ENCODE assay signal across 11 cellular contexts in the genomic region with DNA sequence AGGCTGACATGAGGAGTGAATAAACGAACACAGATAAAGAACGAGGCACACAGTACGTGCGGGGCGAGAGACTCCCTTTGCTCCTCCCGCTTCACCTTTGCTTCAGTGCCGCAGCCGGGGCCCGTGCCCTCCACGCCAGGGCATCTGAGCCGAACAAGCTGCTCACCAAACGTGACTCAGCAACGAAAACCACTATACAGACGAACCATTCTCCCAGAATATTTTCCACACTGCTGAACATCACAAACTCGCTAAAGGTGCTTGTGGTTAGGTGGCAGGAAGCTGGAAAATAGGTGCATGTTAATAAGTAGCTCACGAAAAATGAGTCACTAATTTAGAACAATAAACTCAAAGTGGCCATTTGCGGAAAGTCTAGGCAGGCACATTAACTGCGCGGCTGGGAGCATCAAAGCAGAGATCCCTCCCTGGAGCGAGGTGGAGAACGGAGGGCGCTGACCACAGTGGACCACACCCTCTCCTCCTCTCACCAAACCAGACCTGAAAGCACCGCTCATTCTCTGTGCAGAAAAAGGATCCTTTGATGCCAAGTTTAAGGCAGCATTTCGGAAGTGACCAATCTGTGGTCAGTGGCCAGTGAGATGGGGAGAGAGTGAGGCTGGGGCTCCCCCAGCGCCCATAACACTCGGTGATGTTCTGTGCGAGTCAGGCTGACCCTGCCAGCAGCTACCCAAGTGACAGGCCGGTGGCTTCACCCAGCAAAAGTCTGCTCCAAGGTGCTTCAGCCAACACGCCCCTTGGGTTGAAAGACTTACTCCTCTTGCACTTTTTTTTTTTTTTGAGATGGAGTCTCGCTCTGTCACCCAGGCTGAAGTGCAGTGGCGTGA.
DNase-seq lines count a peak whose midpoint lies in the region; ATAC-seq and TF ChIP-seq lines count a peak whose summit lies in the region.
"Had no signal": no experiment of that assay in that cellular context is flagged by ENCODE, and none has a peak within 500 bp of the region (broad histone marks: within the 10 kb centered on the region; RNA-seq: fewer than 3 reads in every experiment).

No MANE protein-coding gene starts in this region.

- no peaks in the 10 kb centered on the region for H3K9me2 ChIP-seq in MM.1S (replicated peaks; ENCODE audit: insufficient read depth, low read length)

- H3K9ac ChIP-seq in MM.1S (ENCODE audit: low read length): no peak overlapping the region

- H3K36me3 ChIP-seq in suprapubic skin: no peaks in the 10 kb centered on the region
- no peaks in the 10 kb centered on the region for H3K36me3 ChIP-seq in MM.1S (replicated peaks; ENCODE audit: insufficient read depth, low read length)

- no peak overlapping the region for H3K4me2 ChIP-seq in MM.1S (ENCODE audit: low read depth, low read length)

- ATAC-seq in HG03432 (IDR thresholded peaks at IDR 0.05; ENCODE audit: unreplicated experiment) (no peak), HG03457 (IDR thresholded peaks at IDR 0.05; ENCODE audit: unreplicated experiment) (no peak)

- no peaks in the 10 kb centered on the region for H3K9me3 Mint-ChIP-seq in activated naive CD8-positive, alpha-beta T cell (ENCODE audit: low read depth)
- peaks cover 2% of the 10 kb centered on the region for H3K9me3 Mint-ChIP-seq in activated naive CD8-positive, alpha-beta T cell treated with anti-CD3 and anti-CD28 coated beads for 36 hours
- H3K9me3 Mint-ChIP-seq: T-helper 2 cell treated with Interferon-gamma antibody and Interleukin-4, amounts not matched to agents 5 μg/mL and 100 μg/mL, for 36 hours had no signal

- H3K9me3 ChIP-seq in suprapubic skin (no peaks in the 10 kb centered on the region), MM.1S (replicated peaks; ENCODE audit: insufficient read depth, low read length) (no peaks in the 10 kb centered on the region)

- TF ChIP-seq POLR2A in suprapubic skin (IDR thresholded peaks at IDR 0.05): no peak

- H3F3A ChIP-seq in MM.1S (ENCODE audit: insufficient read depth, low read length): no peaks in the 10 kb centered on the region

- H3K4me1 Mint-ChIP-seq in activated naive CD8-positive, alpha-beta T cell (ENCODE audit: low read depth): peaks cover 44% of the 10 kb centered on the region
- H3K4me1 Mint-ChIP-seq in activated naive CD8-positive, alpha-beta T cell treated with anti-CD3 and anti-CD28 coated beads for 36 hours: peaks cover 48% of the 10 kb centered on the region

- no peaks in the 10 kb centered on the region for H4K20me1 ChIP-seq in MM.1S (ENCODE audit: insufficient read depth, low read length)

- H3K27ac ChIP-seq in suprapubic skin: no peak overlapping the region
- no peak overlapping the region for H3K27ac ChIP-seq in MM.1S (ENCODE audit: low read length)

- H3K27me3 Mint-ChIP-seq in activated naive CD8-positive, alpha-beta T cell: no peaks in the 10 kb centered on the region
- H3K27me3 Mint-ChIP-seq in activated naive CD8-positive, alpha-beta T cell treated with anti-CD3 and anti-CD28 coated beads for 36 hours: no peaks in the 10 kb centered on the region

- WGBS in suprapubic skin: 90% methylated on average over 31 of the region's 31 CpGs

- TF ChIP-seq CTCF in suprapubic skin (IDR thresholded peaks at IDR 0.05): no peak
- no peak for TF ChIP-seq CTCF in MM.1S (IDR thresholded peaks at IDR 0.05; ENCODE audit: low read length)

- H3K27ac Mint-ChIP-seq in activated naive CD8-positive, alpha-beta T cell: peak overlapping the region; percentile 55
- no peak overlapping the region for H3K27ac Mint-ChIP-seq in activated naive CD8-positive, alpha-beta T cell treated with anti-CD3 and anti-CD28 coated beads for 36 hours
- H3K27ac Mint-ChIP-seq: B cell; T-helper 2 cell treated with Interferon-gamma antibody and Interleukin-4, amounts not matched to agents 5 μg/mL and 100 μg/mL, for 36 hours had no signal

- no peak overlapping the region for H2AFZ ChIP-seq in MM.1S (ENCODE audit: low read length)

- H3K4me3 ChIP-seq in suprapubic skin (no peak overlapping the region), MM.1S (ENCODE audit: low read length) (no peak overlapping the region)

- peaks cover 67% of the 10 kb centered on the region for H3K79me2 ChIP-seq in MM.1S (ENCODE audit: low read length)

- H3K36me3 Mint-ChIP-seq in activated naive CD8-positive, alpha-beta T cell: peaks cover 2% of the 10 kb centered on the region
- peaks cover 6% of the 10 kb centered on the region for H3K36me3 Mint-ChIP-seq in activated naive CD8-positive, alpha-beta T cell treated with anti-CD3 and anti-CD28 coated beads for 36 hours

- peaks cover 47% of the 10 kb centered on the region for H3K4me1 ChIP-seq in suprapubic skin
- peaks cover 7% of the 10 kb centered on the region for H3K4me1 ChIP-seq in MM.1S (ENCODE audit: low read length)

- no peaks in the 10 kb centered on the region for H3K27me3 ChIP-seq in suprapubic skin
- no peaks in the 10 kb centered on the region for H3K27me3 ChIP-seq in MM.1S (replicated peaks; ENCODE audit: insufficient read depth, low read length)

- TF ChIP-seq EP300 in suprapubic skin (IDR thresholded peaks at IDR 0.05): no peak

- no peak for DNase-seq in activated naive CD8-positive, alpha-beta T cell treated with anti-CD3 and anti-CD28 coated beads for 36 hours
- peak; percentile 60 for DNase-seq in activated CD4-positive, alpha-beta T cell treated with anti-CD3 and anti-CD28 coated beads for 48 hours
- DNase-seq in kidney tubule cell (ENCODE audit: low spot score) (peak; percentile 99), suprapubic skin (ENCODE audit: low spot score in 2 of 2) (peak; percentile 44 to 68), MM.1S (no peak)
- DNase-seq: NK-92 treated with Interleukin-12 subunit alpha and Interleukin-12 subunit beta, amount 100 ng/mL, for 24 hours had no signal

- H3K4me3 Mint-ChIP-seq in activated naive CD8-positive, alpha-beta T cell: no peak overlapping the region
- H3K4me3 Mint-ChIP-seq in activated naive CD8-positive, alpha-beta T cell treated with anti-CD3 and anti-CD28 coated beads for 36 hours: no peak overlapping the region
- H3K4me3 Mint-ChIP-seq: B cell; T-helper 2 cell treated with Interferon-gamma antibody and Interleukin-4, amounts not matched to agents 5 μg/mL and 100 μg/mL, for 36 hours had no signal

Comparison
In these comparisons a context has a peak if more than half of its experiments do, and no peak if none do; other contexts are left out.
1. DNase-seq: peak in activated CD4-positive, alpha-beta T cell treated with anti-CD3 and anti-CD28 coated beads for 48 hours (single experiment), kidney tubule cell (single experiment) and suprapubic skin (2 of 2); none in activated naive CD8-positive, alpha-beta T cell treated with anti-CD3 and anti-CD28 coated beads for 36 hours (single experiment) and MM.1S (single experiment).